1 cellular context compared by ENCODE assay signal in the genomic region with DNA sequence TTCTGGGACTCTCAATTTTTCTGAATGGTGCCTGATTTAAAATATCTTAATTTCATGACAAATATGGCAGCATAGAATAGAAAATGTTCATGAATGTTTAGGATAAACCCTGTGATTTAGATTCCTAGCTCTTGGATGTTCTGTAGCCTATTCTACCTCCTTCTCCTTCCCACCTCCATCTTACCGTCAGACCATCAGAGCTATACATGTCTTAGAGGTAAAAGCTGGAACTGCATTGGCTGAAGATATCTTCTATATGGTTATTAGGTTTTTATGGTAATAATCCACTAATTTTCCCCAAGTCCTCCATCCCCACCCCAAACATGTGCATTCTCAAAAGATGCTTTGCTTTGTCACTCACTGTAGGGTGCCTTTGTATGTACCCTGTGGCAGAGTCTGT.
TF ChIP-seq lines count a peak whose summit lies in the region.

No MANE protein-coding gene starts in this region.

TF ChIP-seq in K562, 482 proteins besides CTCF, POLR2A, EP300 and RAD21:
- no peak for TF ChIP-seq FOSL1 (tag; conservative IDR thresholded peaks at IDR 0.05)
- TF ChIP-seq NR2C1 (IDR thresholded peaks at IDR 0.05) = no peak
- no peak for TF ChIP-seq NR2C1 (tag; IDR thresholded peaks at IDR 0.05)
- no peak for TF ChIP-seq POLR2B (IDR thresholded peaks at IDR 0.05; ENCODE audit: low read depth, partially characterized antibody)
- no peak for TF ChIP-seq RUNX1 (IDR thresholded peaks at IDR 0.05; ENCODE audit: low read depth)
- TF ChIP-seq, protein P1, sequence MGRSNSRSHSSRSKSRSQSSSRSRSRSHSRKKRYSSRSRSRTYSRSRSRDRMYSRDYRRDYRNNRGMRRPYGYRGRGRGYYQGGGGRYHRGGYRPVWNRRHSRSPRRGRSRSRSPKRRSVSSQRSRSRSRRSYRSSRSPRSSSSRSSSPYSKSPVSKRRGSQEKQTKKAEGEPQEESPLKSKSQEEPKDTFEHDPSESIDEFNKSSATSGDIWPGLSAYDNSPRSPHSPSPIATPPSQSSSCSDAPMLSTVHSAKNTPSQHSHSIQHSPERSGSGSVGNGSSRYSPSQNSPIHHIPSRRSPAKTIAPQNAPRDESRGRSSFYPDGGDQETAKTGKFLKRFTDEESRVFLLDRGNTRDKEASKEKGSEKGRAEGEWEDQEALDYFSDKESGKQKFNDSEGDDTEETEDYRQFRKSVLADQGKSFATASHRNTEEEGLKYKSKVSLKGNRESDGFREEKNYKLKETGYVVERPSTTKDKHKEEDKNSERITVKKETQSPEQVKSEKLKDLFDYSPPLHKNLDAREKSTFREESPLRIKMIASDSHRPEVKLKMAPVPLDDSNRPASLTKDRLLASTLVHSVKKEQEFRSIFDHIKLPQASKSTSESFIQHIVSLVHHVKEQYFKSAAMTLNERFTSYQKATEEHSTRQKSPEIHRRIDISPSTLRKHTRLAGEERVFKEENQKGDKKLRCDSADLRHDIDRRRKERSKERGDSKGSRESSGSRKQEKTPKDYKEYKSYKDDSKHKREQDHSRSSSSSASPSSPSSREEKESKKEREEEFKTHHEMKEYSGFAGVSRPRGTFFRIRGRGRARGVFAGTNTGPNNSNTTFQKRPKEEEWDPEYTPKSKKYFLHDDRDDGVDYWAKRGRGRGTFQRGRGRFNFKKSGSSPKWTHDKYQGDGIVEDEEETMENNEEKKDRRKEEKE (IDR thresholded peaks at IDR 0.05; ENCODE audit: borderline replicate concordance in 1 of 2, control insufficient read depth in 1 of 2, low read depth in 2 of 2, low read length in 1 of 2) = no peak
- TF ChIP-seq, protein P2, sequence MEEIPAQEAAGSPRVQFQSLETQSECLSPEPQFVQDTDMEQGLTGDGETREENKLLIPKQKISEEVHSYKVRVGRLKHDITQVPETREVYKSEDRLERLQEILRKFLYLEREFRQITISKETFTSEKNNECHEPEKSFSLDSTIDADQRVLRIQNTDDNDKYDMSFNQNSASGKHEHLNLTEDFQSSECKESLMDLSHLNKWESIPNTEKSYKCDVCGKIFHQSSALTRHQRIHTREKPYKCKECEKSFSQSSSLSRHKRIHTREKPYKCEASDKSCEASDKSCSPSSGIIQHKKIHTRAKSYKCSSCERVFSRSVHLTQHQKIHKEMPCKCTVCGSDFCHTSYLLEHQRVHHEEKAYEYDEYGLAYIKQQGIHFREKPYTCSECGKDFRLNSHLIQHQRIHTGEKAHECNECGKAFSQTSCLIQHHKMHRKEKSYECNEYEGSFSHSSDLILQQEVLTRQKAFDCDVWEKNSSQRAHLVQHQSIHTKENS (CRISPR knock-in tag; IDR thresholded peaks at IDR 0.05) = no peak
- no peak for TF ChIP-seq HSF4 (CRISPR knock-in tag; IDR thresholded peaks at IDR 0.05; ENCODE audit: borderline replicate concordance)
- no peak for TF ChIP-seq BRD4 (IDR thresholded peaks at IDR 0.05)
- TF ChIP-seq SNIP1 (IDR thresholded peaks at IDR 0.05; ENCODE audit: low read depth) = no peak
- TF ChIP-seq PHF20 (IDR thresholded peaks at IDR 0.05; ENCODE audit: partially characterized antibody) = no peak
